In genomic region chr5:30749971-30750370, GRCh38 we compare ENCODE assay signal across 18 cellular contexts.
DNase-seq lines count a peak whose midpoint lies in the region; FAIRE-seq and TF ChIP-seq lines count a peak whose summit lies in the region.
"Had no signal": no experiment of that assay in that cellular context is flagged by ENCODE, and none has a peak within 500 bp of the region (broad histone marks: within the 10 kb centered on the region; RNA-seq: fewer than 3 reads in every experiment).

No MANE protein-coding gene starts in this region.

- H3K4me2 ChIP-seq in GM23248 (ENCODE audit: unreplicated experiment): no peak overlapping the region
- H3K4me2 ChIP-seq: A549, GM23338 had no signal

- H3F3A ChIP-seq in GM23248 (ENCODE audit: insufficient read depth): no peaks in the 10 kb centered on the region

- no peaks in the 10 kb centered on the region for H3K36me3 ChIP-seq in GM23248 (ENCODE audit: low read depth)
- H3K36me3 ChIP-seq in kidney (ENCODE audit: control insufficient read depth in 1 of 2, insufficient read depth in 2 of 2, low read length in 2 of 2): no peaks in the 10 kb centered on the region

- H4K20me1 ChIP-seq in GM23248 (ENCODE audit: insufficient read depth): no peaks in the 10 kb centered on the region

- H3K4me3 ChIP-seq in GM23248 (no peak overlapping the region), kidney (ENCODE audit: low read length in 2 of 2) (no peak overlapping the region)
- H3K4me3 ChIP-seq: A549, GM23338, SK-N-MC had no signal

- DNase-seq in GM23248 (peak; percentile 23), NCI-H226 (peak; percentile 28), astrocyte of the hippocampus (ENCODE audit: low read depth, low spot score) (peak; percentile 46), iris pigment epithelial cell (ENCODE audit: low read depth) (peak; percentile 15), NCI-H2171 treated with DMSO at 0.1 percent for 48 hours (lab: John Stamatoyannopoulos, UW) (no peak), nucleus accumbens (lab: John Stamatoyannopoulos, UW) (no peak), kidney (no peak), NCI-H1092 (lab: John Stamatoyannopoulos, UW) (no peak)
- DNase-seq: COR-L47; DMS53; NCI-H187 treated with DMSO at 0.1 percent for 48 hours; NCI-H524 treated with DMSO at 0.1 percent for 48 hours; NK-92 treated with Interleukin-12 subunit alpha and Interleukin-12 subunit beta, amount 100 ng/mL, for 24 hours; OCI-M1 had no signal

- in situ Hi-C loops in GM23248 (cut with MboI): no loop called here

- H3K27me3 ChIP-seq in GM23248 (replicated peaks; ENCODE audit: insufficient read depth): no peaks in the 10 kb centered on the region

- 17 to 28% methylated on average over 2 of the region's 2 CpGs for WGBS in GM23248 (ENCODE audit: low coverage in 1 of 2, low lambda C conversion rate in 2 of 2, missing lambda C conversion rate in 2 of 2), 2 experiments

- no peaks in the 10 kb centered on the region for H3K4me1 ChIP-seq in GM23248 (ENCODE audit: insufficient read depth)
- no peaks in the 10 kb centered on the region for H3K4me1 ChIP-seq in kidney (ENCODE audit: control insufficient read depth in 1 of 2, insufficient read depth in 1 of 2, low read depth in 1 of 2, low read length in 2 of 2)
- H3K4me1 ChIP-seq: A549 had no signal

- H2AFZ ChIP-seq in GM23248: no peak overlapping the region
- H2AFZ ChIP-seq: GM23338 had no signal

- no peaks in the 10 kb centered on the region for H3K9me3 ChIP-seq in GM23248 (ENCODE audit: low read depth)
- no peaks in the 10 kb centered on the region for H3K9me3 ChIP-seq in kidney (ENCODE audit: control insufficient read depth in 1 of 2, low read length in 2 of 2)

- H3K27ac ChIP-seq in GM23248 (no peak overlapping the region), kidney (ENCODE audit: low read depth in 2 of 2, low read length in 2 of 2) (no peak overlapping the region)
- H3K27ac ChIP-seq: A549, SK-N-MC had no signal

- H3K9me2 ChIP-seq in GM23248 (ENCODE audit: insufficient read depth): no peaks in the 10 kb centered on the region

- intact Hi-C loops in kidney (cut with DNase I): no loop called here

- no peak for TF ChIP-seq CTCF in kidney (IDR thresholded peaks at IDR 0.05; ENCODE audit: borderline replicate concordance, extremely low read depth, insufficient read depth)

- FAIRE-seq in kidney (lab: Jason Lieb, UNC): no peak
- FAIRE-seq: A549, GM19239 had no signal

- H3K79me2 ChIP-seq in GM23248 (ENCODE audit: insufficient read depth): no peaks in the 10 kb centered on the region

- H3K9ac ChIP-seq in GM23248: no peak overlapping the region
- H3K9ac ChIP-seq in kidney (ENCODE audit: low read length in 2 of 2): no peak overlapping the region

Comparison
In these comparisons a context has a peak if more than half of its experiments do, and no peak if none do; other contexts are left out.
1. DNase-seq: peak in GM23248 (single experiment), NCI-H226 (single experiment), astrocyte of the hippocampus (single experiment) and iris pigment epithelial cell (single experiment); none in NCI-H2171 treated with DMSO at 0.1 percent for 48 hours (single experiment), nucleus accumbens (0 of 56), kidney (single experiment) and NCI-H1092 (single experiment).